ENCODE assay signal across 1 cellular context in the genomic region with DNA sequence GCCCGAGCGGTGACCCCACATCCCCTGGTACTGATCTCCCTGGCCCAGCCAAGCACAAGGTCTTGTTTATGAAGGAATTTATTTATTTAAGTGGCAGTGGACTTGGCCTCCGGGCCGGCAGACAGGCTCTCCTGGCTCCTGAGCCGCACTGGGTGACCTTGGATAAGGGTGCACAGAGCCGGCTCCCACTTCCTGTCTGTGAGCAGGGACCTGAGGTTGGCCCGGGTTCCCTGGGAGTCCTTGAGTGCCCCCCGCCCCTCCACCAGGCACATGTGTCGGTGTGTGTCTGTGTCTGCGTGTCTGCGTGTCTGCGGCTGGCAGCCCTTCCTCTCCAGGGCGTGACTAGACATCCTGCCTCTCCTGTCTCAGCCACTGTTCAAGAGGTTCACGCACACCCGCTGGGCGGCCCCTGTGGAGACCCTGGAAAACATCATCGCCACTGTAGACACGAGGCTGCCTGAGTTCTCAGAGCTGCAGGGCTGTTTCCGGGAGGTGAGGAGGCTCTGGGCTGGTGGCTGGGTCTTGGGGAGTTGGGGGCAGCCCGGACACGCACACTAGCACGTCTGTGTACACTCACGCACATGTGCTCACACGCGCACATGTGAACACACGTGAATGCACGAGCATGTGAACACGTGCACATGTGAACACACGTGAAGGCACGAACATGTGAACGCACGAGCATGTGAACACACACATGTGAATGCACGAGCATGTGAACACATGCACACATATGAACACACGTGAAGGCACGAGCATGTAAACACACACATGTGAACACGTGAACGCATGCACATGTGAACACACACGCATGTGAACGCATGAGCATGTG.
TF ChIP-seq lines count a peak whose summit lies in the region.

No MANE protein-coding gene starts in this region.

TF ChIP-seq in HepG2, 621 proteins besides CTCF, POLR2A, EP300 and RAD21 (continued from another document and continues in another):
- TF ChIP-seq, protein P1, sequence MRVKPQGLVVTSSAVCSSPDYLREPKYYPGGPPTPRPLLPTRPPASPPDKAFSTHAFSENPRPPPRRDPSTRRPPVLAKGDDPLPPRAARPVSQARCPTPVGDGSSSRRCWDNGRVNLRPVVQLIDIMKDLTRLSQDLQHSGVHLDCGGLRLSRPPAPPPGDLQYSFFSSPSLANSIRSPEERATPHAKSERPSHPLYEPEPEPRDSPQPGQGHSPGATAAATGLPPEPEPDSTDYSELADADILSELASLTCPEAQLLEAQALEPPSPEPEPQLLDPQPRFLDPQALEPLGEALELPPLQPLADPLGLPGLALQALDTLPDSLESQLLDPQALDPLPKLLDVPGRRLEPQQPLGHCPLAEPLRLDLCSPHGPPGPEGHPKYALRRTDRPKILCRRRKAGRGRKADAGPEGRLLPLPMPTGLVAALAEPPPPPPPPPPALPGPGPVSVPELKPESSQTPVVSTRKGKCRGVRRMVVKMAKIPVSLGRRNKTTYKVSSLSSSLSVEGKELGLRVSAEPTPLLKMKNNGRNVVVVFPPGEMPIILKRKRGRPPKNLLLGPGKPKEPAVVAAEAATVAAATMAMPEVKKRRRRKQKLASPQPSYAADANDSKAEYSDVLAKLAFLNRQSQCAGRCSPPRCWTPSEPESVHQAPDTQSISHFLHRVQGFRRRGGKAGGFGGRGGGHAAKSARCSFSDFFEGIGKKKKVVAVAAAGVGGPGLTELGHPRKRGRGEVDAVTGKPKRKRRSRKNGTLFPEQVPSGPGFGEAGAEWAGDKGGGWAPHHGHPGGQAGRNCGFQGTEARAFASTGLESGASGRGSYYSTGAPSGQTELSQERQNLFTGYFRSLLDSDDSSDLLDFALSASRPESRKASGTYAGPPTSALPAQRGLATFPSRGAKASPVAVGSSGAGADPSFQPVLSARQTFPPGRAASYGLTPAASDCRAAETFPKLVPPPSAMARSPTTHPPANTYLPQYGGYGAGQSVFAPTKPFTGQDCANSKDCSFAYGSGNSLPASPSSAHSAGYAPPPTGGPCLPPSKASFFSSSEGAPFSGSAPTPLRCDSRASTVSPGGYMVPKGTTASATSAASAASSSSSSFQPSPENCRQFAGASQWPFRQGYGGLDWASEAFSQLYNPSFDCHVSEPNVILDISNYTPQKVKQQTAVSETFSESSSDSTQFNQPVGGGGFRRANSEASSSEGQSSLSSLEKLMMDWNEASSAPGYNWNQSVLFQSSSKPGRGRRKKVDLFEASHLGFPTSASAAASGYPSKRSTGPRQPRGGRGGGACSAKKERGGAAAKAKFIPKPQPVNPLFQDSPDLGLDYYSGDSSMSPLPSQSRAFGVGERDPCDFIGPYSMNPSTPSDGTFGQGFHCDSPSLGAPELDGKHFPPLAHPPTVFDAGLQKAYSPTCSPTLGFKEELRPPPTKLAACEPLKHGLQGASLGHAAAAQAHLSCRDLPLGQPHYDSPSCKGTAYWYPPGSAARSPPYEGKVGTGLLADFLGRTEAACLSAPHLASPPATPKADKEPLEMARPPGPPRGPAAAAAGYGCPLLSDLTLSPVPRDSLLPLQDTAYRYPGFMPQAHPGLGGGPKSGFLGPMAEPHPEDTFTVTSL (CRISPR knock-in tag; IDR thresholded peaks at IDR 0.05; ENCODE audit: borderline replicate concordance) = peak; percentile 25; the same call in 1 of the 2 replicates
- TF ChIP-seq, protein P2, sequence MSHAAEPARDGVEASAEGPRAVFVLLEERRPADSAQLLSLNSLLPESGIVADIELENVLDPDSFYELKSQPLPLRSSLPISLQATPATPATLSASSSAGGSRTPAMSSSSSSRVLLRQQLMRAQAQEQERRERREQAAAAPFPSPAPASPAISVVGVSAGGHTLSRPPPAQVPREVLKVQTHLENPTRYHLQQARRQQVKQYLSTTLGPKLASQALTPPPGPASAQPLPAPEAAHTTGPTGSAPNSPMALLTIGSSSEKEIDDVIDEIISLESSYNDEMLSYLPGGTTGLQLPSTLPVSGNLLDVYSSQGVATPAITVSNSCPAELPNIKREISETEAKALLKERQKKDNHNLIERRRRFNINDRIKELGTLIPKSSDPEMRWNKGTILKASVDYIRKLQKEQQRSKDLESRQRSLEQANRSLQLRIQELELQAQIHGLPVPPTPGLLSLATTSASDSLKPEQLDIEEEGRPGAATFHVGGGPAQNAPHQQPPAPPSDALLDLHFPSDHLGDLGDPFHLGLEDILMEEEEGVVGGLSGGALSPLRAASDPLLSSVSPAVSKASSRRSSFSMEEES (CRISPR knock-in tag; IDR thresholded peaks at IDR 0.05) = 0 out of 2 replicates have a peak, but pooled peaks have one; percentile 35
- TF ChIP-seq ELF1 (CRISPR knock-in tag; IDR thresholded peaks at IDR 0.05) (peak; percentile 34; the same call in 1 of the 2 replicates), ESRRA (CRISPR knock-in tag; IDR thresholded peaks at IDR 0.05; ENCODE audit: low read depth) (peak; percentile 47; the same call in 1 of the 2 replicates), SRSF1 (optimal IDR thresholded peaks at IDR 0.05; ENCODE audit: low read depth, low read length) (peak; percentile 16), GABPA (IDR thresholded peaks at IDR 0.05; ENCODE audit: low read depth, low read length) (no peak), GABPA (CRISPR knock-in tag; IDR thresholded peaks at IDR 0.05; ENCODE audit: low read depth) (peak; percentile 58), ZNF788 (CRISPR knock-in tag; IDR thresholded peaks at IDR 0.05; ENCODE audit: borderline replicate concordance) (no peak), SYNCRIP (IDR thresholded peaks at IDR 0.05; ENCODE audit: insufficient read depth, low read depth, low read length) (no peak), MEF2D (CRISPR knock-in tag; IDR thresholded peaks at IDR 0.05) (0 out of 2 replicates have a peak, but pooled peaks have one; percentile 45), SKI (IDR thresholded peaks at IDR 0.05; ENCODE audit: partially characterized antibody) (peak; percentile 99), MED1 (CRISPR knock-in tag; IDR thresholded peaks at IDR 0.05) (peak; percentile 50; the same call in 1 of the 2 replicates), GABPB1 (CRISPR knock-in tag; IDR thresholded peaks at IDR 0.05) (peak; percentile 71), ZNF496 (CRISPR knock-in tag; IDR thresholded peaks at IDR 0.05; ENCODE audit: insufficient replicate concordance) (no peak), HDAC2 (CRISPR knock-in tag; IDR thresholded peaks at IDR 0.05) (0 out of 2 replicates have a peak, but pooled peaks have one; percentile 22)
- TF ChIP-seq, protein P3, sequence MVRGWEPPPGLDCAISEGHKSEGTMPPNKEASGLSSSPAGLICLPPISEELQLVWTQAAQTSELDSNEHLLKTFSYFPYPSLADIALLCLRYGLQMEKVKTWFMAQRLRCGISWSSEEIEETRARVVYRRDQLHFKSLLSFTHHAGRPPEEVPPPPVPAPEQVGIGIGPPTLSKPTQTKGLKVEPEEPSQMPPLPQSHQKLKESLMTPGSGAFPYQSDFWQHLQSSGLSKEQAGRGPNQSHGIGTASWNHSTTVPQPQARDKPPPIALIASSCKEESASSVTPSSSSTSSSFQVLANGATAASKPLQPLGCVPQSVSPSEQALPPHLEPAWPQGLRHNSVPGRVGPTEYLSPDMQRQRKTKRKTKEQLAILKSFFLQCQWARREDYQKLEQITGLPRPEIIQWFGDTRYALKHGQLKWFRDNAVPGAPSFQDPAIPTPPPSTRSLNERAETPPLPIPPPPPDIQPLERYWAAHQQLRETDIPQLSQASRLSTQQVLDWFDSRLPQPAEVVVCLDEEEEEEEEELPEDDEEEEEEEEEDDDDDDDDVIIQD (CRISPR knock-in tag; IDR thresholded peaks at IDR 0.05; ENCODE audit: low read depth) = no peak
- TF ChIP-seq, protein P4, sequence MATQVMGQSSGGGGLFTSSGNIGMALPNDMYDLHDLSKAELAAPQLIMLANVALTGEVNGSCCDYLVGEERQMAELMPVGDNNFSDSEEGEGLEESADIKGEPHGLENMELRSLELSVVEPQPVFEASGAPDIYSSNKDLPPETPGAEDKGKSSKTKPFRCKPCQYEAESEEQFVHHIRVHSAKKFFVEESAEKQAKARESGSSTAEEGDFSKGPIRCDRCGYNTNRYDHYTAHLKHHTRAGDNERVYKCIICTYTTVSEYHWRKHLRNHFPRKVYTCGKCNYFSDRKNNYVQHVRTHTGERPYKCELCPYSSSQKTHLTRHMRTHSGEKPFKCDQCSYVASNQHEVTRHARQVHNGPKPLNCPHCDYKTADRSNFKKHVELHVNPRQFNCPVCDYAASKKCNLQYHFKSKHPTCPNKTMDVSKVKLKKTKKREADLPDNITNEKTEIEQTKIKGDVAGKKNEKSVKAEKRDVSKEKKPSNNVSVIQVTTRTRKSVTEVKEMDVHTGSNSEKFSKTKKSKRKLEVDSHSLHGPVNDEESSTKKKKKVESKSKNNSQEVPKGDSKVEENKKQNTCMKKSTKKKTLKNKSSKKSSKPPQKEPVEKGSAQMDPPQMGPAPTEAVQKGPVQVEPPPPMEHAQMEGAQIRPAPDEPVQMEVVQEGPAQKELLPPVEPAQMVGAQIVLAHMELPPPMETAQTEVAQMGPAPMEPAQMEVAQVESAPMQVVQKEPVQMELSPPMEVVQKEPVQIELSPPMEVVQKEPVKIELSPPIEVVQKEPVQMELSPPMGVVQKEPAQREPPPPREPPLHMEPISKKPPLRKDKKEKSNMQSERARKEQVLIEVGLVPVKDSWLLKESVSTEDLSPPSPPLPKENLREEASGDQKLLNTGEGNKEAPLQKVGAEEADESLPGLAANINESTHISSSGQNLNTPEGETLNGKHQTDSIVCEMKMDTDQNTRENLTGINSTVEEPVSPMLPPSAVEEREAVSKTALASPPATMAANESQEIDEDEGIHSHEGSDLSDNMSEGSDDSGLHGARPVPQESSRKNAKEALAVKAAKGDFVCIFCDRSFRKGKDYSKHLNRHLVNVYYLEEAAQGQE (IDR thresholded peaks at IDR 0.05; ENCODE audit: borderline replicate concordance in 1 of 2, low read depth in 1 of 2, low read length in 2 of 2) = peak in 1 of 2 experiments; percentile 46; a peak in 1 of 4 replicates
- TF ChIP-seq, protein P5, sequence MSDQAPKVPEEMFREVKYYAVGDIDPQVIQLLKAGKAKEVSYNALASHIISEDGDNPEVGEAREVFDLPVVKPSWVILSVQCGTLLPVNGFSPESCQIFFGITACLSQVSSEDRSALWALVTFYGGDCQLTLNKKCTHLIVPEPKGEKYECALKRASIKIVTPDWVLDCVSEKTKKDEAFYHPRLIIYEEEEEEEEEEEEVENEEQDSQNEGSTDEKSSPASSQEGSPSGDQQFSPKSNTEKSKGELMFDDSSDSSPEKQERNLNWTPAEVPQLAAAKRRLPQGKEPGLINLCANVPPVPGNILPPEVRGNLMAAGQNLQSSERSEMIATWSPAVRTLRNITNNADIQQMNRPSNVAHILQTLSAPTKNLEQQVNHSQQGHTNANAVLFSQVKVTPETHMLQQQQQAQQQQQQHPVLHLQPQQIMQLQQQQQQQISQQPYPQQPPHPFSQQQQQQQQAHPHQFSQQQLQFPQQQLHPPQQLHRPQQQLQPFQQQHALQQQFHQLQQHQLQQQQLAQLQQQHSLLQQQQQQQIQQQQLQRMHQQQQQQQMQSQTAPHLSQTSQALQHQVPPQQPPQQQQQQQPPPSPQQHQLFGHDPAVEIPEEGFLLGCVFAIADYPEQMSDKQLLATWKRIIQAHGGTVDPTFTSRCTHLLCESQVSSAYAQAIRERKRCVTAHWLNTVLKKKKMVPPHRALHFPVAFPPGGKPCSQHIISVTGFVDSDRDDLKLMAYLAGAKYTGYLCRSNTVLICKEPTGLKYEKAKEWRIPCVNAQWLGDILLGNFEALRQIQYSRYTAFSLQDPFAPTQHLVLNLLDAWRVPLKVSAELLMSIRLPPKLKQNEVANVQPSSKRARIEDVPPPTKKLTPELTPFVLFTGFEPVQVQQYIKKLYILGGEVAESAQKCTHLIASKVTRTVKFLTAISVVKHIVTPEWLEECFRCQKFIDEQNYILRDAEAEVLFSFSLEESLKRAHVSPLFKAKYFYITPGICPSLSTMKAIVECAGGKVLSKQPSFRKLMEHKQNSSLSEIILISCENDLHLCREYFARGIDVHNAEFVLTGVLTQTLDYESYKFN (CRISPR knock-in tag; conservative IDR thresholded peaks at IDR 0.05) = 0 out of 2 replicates have a peak, but pooled peaks have one; percentile 32
- TF ChIP-seq, protein P6, sequence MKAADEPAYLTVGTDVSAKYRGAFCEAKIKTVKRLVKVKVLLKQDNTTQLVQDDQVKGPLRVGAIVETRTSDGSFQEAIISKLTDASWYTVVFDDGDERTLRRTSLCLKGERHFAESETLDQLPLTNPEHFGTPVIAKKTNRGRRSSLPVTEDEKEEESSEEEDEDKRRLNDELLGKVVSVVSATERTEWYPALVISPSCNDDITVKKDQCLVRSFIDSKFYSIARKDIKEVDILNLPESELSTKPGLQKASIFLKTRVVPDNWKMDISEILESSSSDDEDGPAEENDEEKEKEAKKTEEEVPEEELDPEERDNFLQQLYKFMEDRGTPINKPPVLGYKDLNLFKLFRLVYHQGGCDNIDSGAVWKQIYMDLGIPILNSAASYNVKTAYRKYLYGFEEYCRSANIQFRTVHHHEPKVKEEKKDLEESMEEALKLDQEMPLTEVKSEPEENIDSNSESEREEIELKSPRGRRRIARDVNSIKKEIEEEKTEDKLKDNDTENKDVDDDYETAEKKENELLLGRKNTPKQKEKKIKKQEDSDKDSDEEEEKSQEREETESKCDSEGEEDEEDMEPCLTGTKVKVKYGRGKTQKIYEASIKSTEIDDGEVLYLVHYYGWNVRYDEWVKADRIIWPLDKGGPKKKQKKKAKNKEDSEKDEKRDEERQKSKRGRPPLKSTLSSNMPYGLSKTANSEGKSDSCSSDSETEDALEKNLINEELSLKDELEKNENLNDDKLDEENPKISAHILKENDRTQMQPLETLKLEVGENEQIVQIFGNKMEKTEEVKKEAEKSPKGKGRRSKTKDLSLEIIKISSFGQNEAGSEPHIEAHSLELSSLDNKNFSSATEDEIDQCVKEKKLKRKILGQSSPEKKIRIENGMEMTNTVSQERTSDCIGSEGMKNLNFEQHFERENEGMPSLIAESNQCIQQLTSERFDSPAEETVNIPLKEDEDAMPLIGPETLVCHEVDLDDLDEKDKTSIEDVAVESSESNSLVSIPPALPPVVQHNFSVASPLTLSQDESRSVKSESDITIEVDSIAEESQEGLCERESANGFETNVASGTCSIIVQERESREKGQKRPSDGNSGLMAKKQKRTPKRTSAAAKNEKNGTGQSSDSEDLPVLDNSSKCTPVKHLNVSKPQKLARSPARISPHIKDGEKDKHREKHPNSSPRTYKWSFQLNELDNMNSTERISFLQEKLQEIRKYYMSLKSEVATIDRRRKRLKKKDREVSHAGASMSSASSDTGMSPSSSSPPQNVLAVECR (CRISPR knock-in tag; IDR thresholded peaks at IDR 0.05; ENCODE audit: borderline replicate concordance) = peak; percentile 27; the same call in 1 of the 2 replicates
